ENCODE assay signal across 22 cellular contexts in the genomic region with DNA sequence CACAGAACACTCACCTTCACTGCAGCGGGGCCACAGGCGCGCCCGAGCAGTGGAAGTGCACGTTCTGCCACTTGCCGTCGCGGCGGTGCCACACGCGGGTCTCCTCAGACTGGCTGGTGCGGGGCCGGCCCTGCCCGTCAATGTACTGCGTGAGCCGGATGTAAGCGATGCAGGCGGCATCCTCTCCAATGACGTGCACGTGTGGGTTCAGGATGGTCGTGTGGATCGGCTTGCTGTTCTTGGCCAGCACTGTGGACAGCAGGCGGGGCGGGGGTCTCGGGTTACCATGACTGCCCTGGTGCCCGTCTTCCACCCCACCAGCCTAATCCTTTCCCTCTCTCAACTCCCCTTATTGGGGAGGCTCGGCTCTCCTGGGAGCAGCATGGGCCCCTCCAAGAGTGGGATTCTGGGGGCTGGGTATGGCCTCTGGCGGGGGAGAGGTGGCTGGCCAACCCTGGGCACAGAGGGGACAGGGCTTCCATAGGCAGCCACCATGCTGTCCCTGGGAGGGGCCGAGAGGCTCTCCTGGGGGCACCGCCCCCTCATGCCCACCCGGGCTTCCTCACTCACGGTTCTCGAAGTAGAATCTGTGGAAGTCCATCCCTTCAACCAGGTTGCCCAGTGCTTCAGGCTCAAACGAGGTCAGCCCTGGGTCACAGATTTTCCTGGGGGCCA. TPM values are rescaled to one million over a fixed set of nuclear protein-coding genes. Genes with fewer than 3 reads are reported as not detected.
A peak's percentile ranks its signal among the peaks of the same experiment; 100 is the strongest.
DNase-seq lines count a peak whose midpoint lies in the region; ATAC-seq, FAIRE-seq and TF ChIP-seq lines count a peak whose summit lies in the region.
"Had no signal": no experiment of that assay in that cellular context is flagged by ENCODE, and none has a peak within 500 bp of the region (broad histone marks: within the 10 kb centered on the region; RNA-seq: fewer than 3 reads in every experiment).

No MANE protein-coding gene starts in this region.

- no peak for TF ChIP-seq CTCF in GM13977 (IDR thresholded peaks at IDR 0.05; ENCODE audit: extremely low read depth, insufficient read depth, missing control alignments)

- no CpG with 5 or more reads among the region's 34 CpGs for WGBS in neuronal stem cell (ENCODE audit: extremely low coverage in 2 of 2, insufficient read length in 2 of 2, insufficient replicate concordance in 1 of 2), 2 donors
- 92% methylated on average over 34 of the region's 34 CpGs for WGBS in aorta, 2 donors

- DNase-seq in Right ventricle myocardium superior (peak; percentile 29), left cardiac atrium (no peak), left ventricle myocardium superior (peak; percentile 32), neuronal stem cell (ENCODE audit: low spot score) (no peak), aorta (peak; percentile 40 to 74), GM13977 (ENCODE audit: low spot score) (no peak), GM19239 (ENCODE audit: insufficient read length, low spot score) (no peak)
- DNase-seq: DND-41, GDM1, GM23248, NCI-H1048, NCI-H146, NCI-H2081, NCI-H510A, NCI-H774, SHP77 had no signal

- H4K8ac ChIP-seq in neuronal stem cell (ENCODE audit: low read depth, low read length): no peak overlapping the region

- H3K4ac ChIP-seq in neuronal stem cell (ENCODE audit: low read length): no peak overlapping the region

- no peak for FAIRE-seq in GM19239 (lab: Jason Lieb, UNC)
- FAIRE-seq: A204.1, GM12878, GM18507 had no signal

- H2AFZ ChIP-seq in neuronal stem cell (ENCODE audit: low read length): no peak overlapping the region
- H2AFZ ChIP-seq: GM23248 had no signal

- peak overlapping the region; percentile 75 for H3K14ac ChIP-seq in neuronal stem cell (ENCODE audit: low read length)

- H2BK12ac ChIP-seq in neuronal stem cell (ENCODE audit: low read length): peak overlapping the region; percentile 41

- H3K27me3 ChIP-seq in neuronal stem cell (ENCODE audit: control insufficient read depth in 3 of 3, insufficient read depth in 3 of 3, low read depth in 1 of 3, low read length in 3 of 3): peaks cover 0 to 14% (median 0%) of the 10 kb centered on the region in 3 experiments
- H3K27me3 ChIP-seq in aorta (ENCODE audit: control insufficient read depth in 1 of 2, insufficient read depth in 2 of 2, low read length in 1 of 2): no peaks in the 10 kb centered on the region
- H3K27me3 ChIP-seq: BLaER1 had no signal

- H3K4me3 ChIP-seq in neuronal stem cell (ENCODE audit: low read length in 2 of 2): peak overlapping the region in 1 of 2 donors; percentile 61
- no peak overlapping the region for H3K4me3 ChIP-seq in aorta (ENCODE audit: low read length in 2 of 2)
- H3K4me3 ChIP-seq: BLaER1, GM12878, GM23248 had no signal

- H3K18ac ChIP-seq in neuronal stem cell (ENCODE audit: low read length): peak overlapping the region; percentile 75

- peaks cover 21 to 28% of the 10 kb centered on the region in 2 donors for H3K4me1 ChIP-seq in neuronal stem cell (ENCODE audit: control insufficient read depth in 2 of 2, insufficient read depth in 1 of 2, low read depth in 1 of 2, low read length in 2 of 2)
- no peaks in the 10 kb centered on the region for H3K4me1 ChIP-seq in aorta (ENCODE audit: control insufficient read depth in 1 of 2, insufficient read depth in 2 of 2, low read length in 2 of 2)
- H3K4me1 ChIP-seq: BLaER1 had no signal

- H3K4me2 ChIP-seq in neuronal stem cell (ENCODE audit: insufficient read depth, low read length, poor library complexity, severe bottlenecking): no peak overlapping the region
- H3K4me2 ChIP-seq: BLaER1 had no signal

- H2BK5ac ChIP-seq in neuronal stem cell (ENCODE audit: low read length): no peak overlapping the region

- ATAC-seq in Right ventricle myocardium superior (ENCODE audit: poor library complexity): no peak
- no peak for ATAC-seq in left cardiac atrium
- no peak for ATAC-seq in left ventricle myocardium superior
- ATAC-seq in aorta (ENCODE audit: low FRiP score): no peak
- no peak for ATAC-seq in HG02588 (IDR thresholded peaks at IDR 0.05; ENCODE audit: unreplicated experiment)
- ATAC-seq: GM12878 had no signal

- H4K91ac ChIP-seq in neuronal stem cell (ENCODE audit: low read depth, low read length, poor library complexity): no peak overlapping the region

- H3K27ac ChIP-seq in neuronal stem cell (replicated peaks; ENCODE audit: low read length) (no peak overlapping the region), aorta (ENCODE audit: low read depth in 1 of 2, low read length in 2 of 2) (no peak overlapping the region)
- H3K27ac ChIP-seq: BLaER1, GM23248 had no signal

- peak overlapping the region; percentile 8 for H3K23ac ChIP-seq in neuronal stem cell (ENCODE audit: low read depth, low read length, poor library complexity)

- H3K79me1 ChIP-seq in neuronal stem cell (ENCODE audit: low read depth, low read length): peaks cover 4% of the 10 kb centered on the region

- H2AK5ac ChIP-seq in neuronal stem cell (ENCODE audit: low read depth, low read length): peak overlapping the region; percentile 82

- in situ Hi-C loops in GM13977 (cut with MboI; ENCODE audit: low pct_unique_long_range_greater_than_20kb, low sequenced_read_pairs, unreplicated experiment): no loop called here

- H3K9ac ChIP-seq in neuronal stem cell (ENCODE audit: low read depth, low read length, poor library complexity): no peak overlapping the region
- H3K9ac ChIP-seq: BLaER1, GM23248 had no signal

- H2BK120ac ChIP-seq in neuronal stem cell (ENCODE audit: low read depth, low read length): no peak overlapping the region

- no peaks in the 10 kb centered on the region for H3K36me3 ChIP-seq in neuronal stem cell (replicated peaks in 1 of 2; ENCODE audit: control insufficient read depth in 2 of 2, insufficient read depth in 2 of 2, low read length in 2 of 2)
- H3K36me3 ChIP-seq in aorta (ENCODE audit: control insufficient read depth in 1 of 2, insufficient read depth in 2 of 2, low read length in 1 of 2): no peaks in the 10 kb centered on the region
- H3K36me3 ChIP-seq: BLaER1 had no signal

- H2BK15ac ChIP-seq in neuronal stem cell (ENCODE audit: low read length): peak overlapping the region; percentile 55

- peaks cover 4 to 9% of the 10 kb centered on the region in 2 donors for H3K9me3 ChIP-seq in neuronal stem cell (replicated peaks in 1 of 2; ENCODE audit: control insufficient read depth in 2 of 2, insufficient read depth in 1 of 2, low read depth in 1 of 2, low read length in 2 of 2)
- H3K9me3 ChIP-seq in aorta (ENCODE audit: control insufficient read depth, low read length): peaks cover 3% of the 10 kb centered on the region
- H3K9me3 ChIP-seq: BLaER1 had no signal

- intact Hi-C loops in Right ventricle myocardium superior (cut with DNase I) (no loop called here), left cardiac atrium (cut with DNase I) (no loop called here), left ventricle myocardium superior (cut with micrococcal nuclease) (no loop called here), aorta (cut with DNase I) (no loop called here)

RNA-seq across cellular contexts. Expression of gene YKT6, which starts 19.4 kb away (rescaled TPM):
- total RNA-seq in Right ventricle myocardium superior (48.9 TPM), left cardiac atrium (10 to 100 TPM; 51.5 to 62.1 TPM), left ventricle myocardium superior (58.4 TPM), aorta (10 to 100 TPM; 55.4 to 73.1 TPM)
- 71.1 TPM for polyA plus RNA-seq in neuronal stem cell (2013, experiment 1 of 2)
- polyA plus RNA-seq in neuronal stem cell (2013, experiment 2 of 2): 69.2 TPM
- 10 to 100 TPM; 47.2 to 53.2 TPM for polyA plus RNA-seq in aorta

RNA-seq across cellular contexts. Expression of gene GCK, which starts 30.9 kb away (rescaled TPM):
- 1.3 TPM for total RNA-seq in Right ventricle myocardium superior
- 1 to 10 TPM; 3.1 to 5.6 TPM for total RNA-seq in left cardiac atrium
- total RNA-seq in left ventricle myocardium superior: 1.4 TPM
- polyA plus RNA-seq in neuronal stem cell (2013, experiment 1 of 2): 0.60 TPM
- 0.46 TPM for polyA plus RNA-seq in neuronal stem cell (2013, experiment 2 of 2)
- total RNA-seq in aorta: 1 to 10 TPM; 1.2 to 1.9 TPM
- polyA plus RNA-seq in aorta: 1 to 10 TPM; 2.1 to 6.6 TPM
- total RNA-seq: GM12878, MCF 10A had no signal

Comparison
In these comparisons a context has a peak if more than half of its experiments do, and no peak if none do; other contexts are left out.
1. DNase-seq: peak in Right ventricle myocardium superior (single experiment), left ventricle myocardium superior (single experiment) and aorta (2 of 2); none in left cardiac atrium (single experiment), neuronal stem cell (single experiment), GM13977 (single experiment) and GM19239 (single experiment).